8 cellular contexts compared by ENCODE assay signal in genomic region chr6:5135783-5136376, GRCh38. TPM values are rescaled to one million over a fixed set of nuclear protein-coding genes. Genes with fewer than 3 reads are reported as not detected.
A peak's percentile ranks its signal among the peaks of the same experiment; 100 is the strongest.
DNase-seq lines count a peak whose midpoint lies in the region; ATAC-seq and TF ChIP-seq lines count a peak whose summit lies in the region.

No MANE protein-coding gene starts in this region.

- no peaks in the 10 kb centered on the region for H3K79me1 ChIP-seq in H9 (ENCODE audit: insufficient read depth, low read depth, low read length, poor library complexity, severe bottlenecking)

- H3K14ac ChIP-seq in H9 (ENCODE audit: insufficient read depth, low read length), result no peak overlapping the region

- no peak overlapping the region for H2AK5ac ChIP-seq in H9 (ENCODE audit: insufficient read length, low read length)

- no peak overlapping the region for H2BK20ac ChIP-seq in H9 (ENCODE audit: low read depth, low read length, poor library complexity, severe bottlenecking)

- no peaks in the 10 kb centered on the region for H3K9me3 Mint-ChIP-seq in H9
- no peaks in the 10 kb centered on the region for H3K9me3 Mint-ChIP-seq in stimulated activated memory B cell treated with anti-CD40 and anti-IgM and Interleukin-4, amounts not matched to agents 10 μg/mL and 1 μg/mL and 100 μg/mL, for 72 hours

- no peaks in the 10 kb centered on the region for H3K27me3 ChIP-seq in H9 (ENCODE audit: insufficient read depth, low read length)

- H3K4ac ChIP-seq in H9 (ENCODE audit: low read depth, low read length), result no peak overlapping the region

- no peak overlapping the region for H4K91ac ChIP-seq in H9 (ENCODE audit: insufficient read length, low read depth, low read length)

- H2BK5ac ChIP-seq in H9 (ENCODE audit: insufficient read length, low read length), result no peak overlapping the region

- H3K56ac ChIP-seq in H9 (ENCODE audit: insufficient read length, low read depth, low read length), result no peak overlapping the region

- H3K18ac ChIP-seq in H9 (ENCODE audit: insufficient read length, low read depth, low read length), result no peak overlapping the region

- peaks cover 43 to 47% of the 10 kb centered on the region in 2 experiments for H3K4me1 Mint-ChIP-seq in H9
- peaks cover 40% of the 10 kb centered on the region for H3K4me1 Mint-ChIP-seq in stimulated activated memory B cell treated with anti-CD40 and anti-IgM and Interleukin-4, amounts not matched to agents 10 μg/mL and 1 μg/mL and 100 μg/mL, for 72 hours

- H3K27ac ChIP-seq in C4-2B, result no peak overlapping the region
- H3K27ac ChIP-seq in H9 (ENCODE audit: insufficient read length, low read depth, low read length), result no peak overlapping the region

- TF ChIP-seq CTCF in C4-2B (conservative IDR thresholded peaks at IDR 0.05), result peak; percentile 71
- TF ChIP-seq CTCF in H9 (conservative IDR thresholded peaks at IDR 0.05), result peak; percentile 82

- H4K5ac ChIP-seq in H9 (ENCODE audit: insufficient read length, low read depth, low read length), result no peak overlapping the region

- no peaks in the 10 kb centered on the region for H3K9me3 ChIP-seq in H9 (ENCODE audit: control insufficient read depth, low read depth, low read length)

- no peak overlapping the region for H2BK120ac ChIP-seq in H9 (ENCODE audit: low read depth, low read length, poor library complexity, severe bottlenecking)

- H3K4me3 Mint-ChIP-seq in H9, result no peak overlapping the region
- H3K4me3 Mint-ChIP-seq in stimulated activated memory B cell treated with anti-CD40 and anti-IgM and Interleukin-4, amounts not matched to agents 10 μg/mL and 1 μg/mL and 100 μg/mL, for 72 hours, result no peak overlapping the region

- no peak overlapping the region for H3K23ac ChIP-seq in H9 (ENCODE audit: insufficient read length, low read depth, low read length)

- no peak overlapping the region for H2BK15ac ChIP-seq in H9 (ENCODE audit: low read depth, low read length)

- no peaks in the 10 kb centered on the region for H4K20me1 ChIP-seq in H9 (ENCODE audit: control insufficient read depth, insufficient read depth, insufficient read length)

- ATAC-seq in stimulated activated memory B cell treated with anti-CD40 and anti-IgM and Interleukin-4, amounts not matched to agents 10 μg/mL and 1 μg/mL and 100 μg/mL, for 72 hours, result peak; percentile 32
- ATAC-seq in GM21786 (IDR thresholded peaks at IDR 0.05; ENCODE audit: unreplicated experiment), result no peak
- ATAC-seq in GM18858 (IDR thresholded peaks at IDR 0.05; ENCODE audit: unreplicated experiment), result no peak

- H3K79me2 ChIP-seq in H9 (ENCODE audit: insufficient read depth, low read length), result no peaks in the 10 kb centered on the region

- H3K27ac Mint-ChIP-seq in H9, result no peak overlapping the region
- H3K27ac Mint-ChIP-seq in stimulated activated memory B cell treated with anti-CD40 and anti-IgM and Interleukin-4, amounts not matched to agents 10 μg/mL and 1 μg/mL and 100 μg/mL, for 72 hours, result peak overlapping the region; percentile 46

- H3K9ac ChIP-seq in H9 (ENCODE audit: extremely low read depth, insufficient read length, low read length), result no peak overlapping the region

- H2BK12ac ChIP-seq in H9 (ENCODE audit: insufficient read length, low read depth, low read length), result no peak overlapping the region

- H4K8ac ChIP-seq in H9 (replicated peaks; ENCODE audit: insufficient read length, low read depth, low read length), result no peak overlapping the region

- DNase-seq in H9 (no peak), RPMI7951 (ENCODE audit: low read depth) (peak; percentile 38), left kidney (ENCODE audit: low read depth, low spot score) (peak; percentile 64)
- peak; percentile 36 for DNase-seq in activated naive CD4-positive, alpha-beta T cell treated with anti-CD3 and anti-CD28 coated beads, Interleukin-2, amount 50 U/mL, for 16 hours

- WGBS in H9 (ENCODE audit: extremely low coverage, insufficient read length, low lambda C conversion rate), result no CpG with 5 or more reads among the region's 9 CpGs

- no peak overlapping the region for H3T11ph ChIP-seq in H9 (ENCODE audit: low read length)

- no peak overlapping the region for H2AFZ ChIP-seq in H9 (ENCODE audit: low read length)

- H3K27me3 Mint-ChIP-seq in H9 (ENCODE audit: low read depth), result peaks cover 3% of the 10 kb centered on the region
- no peaks in the 10 kb centered on the region for H3K27me3 Mint-ChIP-seq in stimulated activated memory B cell treated with anti-CD40 and anti-IgM and Interleukin-4, amounts not matched to agents 10 μg/mL and 1 μg/mL and 100 μg/mL, for 72 hours

- no peak overlapping the region for H3K4me2 ChIP-seq in H9 (ENCODE audit: insufficient read depth, insufficient read length, low read length)

- no peaks in the 10 kb centered on the region for H3K23me2 ChIP-seq in H9 (ENCODE audit: insufficient read length, low read depth, low read length, poor library complexity, severe bottlenecking)

- peaks cover 12% of the 10 kb centered on the region; the same call in 1 of the 2 replicates for H3K4me1 ChIP-seq in H9 (ENCODE audit: insufficient read depth, low read length)

- no peaks in the 10 kb centered on the region for H3K36me3 Mint-ChIP-seq in H9 (ENCODE audit: insufficient read depth in 1 of 3, low read depth in 3 of 3)
- H3K36me3 Mint-ChIP-seq in stimulated activated memory B cell treated with anti-CD40 and anti-IgM and Interleukin-4, amounts not matched to agents 10 μg/mL and 1 μg/mL and 100 μg/mL, for 72 hours, result peaks cover 5% of the 10 kb centered on the region

RNA-seq across cellular contexts. Expression of gene PPP1R3G, which starts 50.7 kb away (rescaled TPM):
- not detected in 2 replicates for total RNA-seq in H9 (2021)
- total RNA-seq in RPMI7951 (2014; rRNA removed; shearing (Covaris generic)), result 0.60 and 2.0 TPM in 2 replicates
